Comparison of ENCODE assay signal across 23 cellular contexts in the genomic region with DNA sequence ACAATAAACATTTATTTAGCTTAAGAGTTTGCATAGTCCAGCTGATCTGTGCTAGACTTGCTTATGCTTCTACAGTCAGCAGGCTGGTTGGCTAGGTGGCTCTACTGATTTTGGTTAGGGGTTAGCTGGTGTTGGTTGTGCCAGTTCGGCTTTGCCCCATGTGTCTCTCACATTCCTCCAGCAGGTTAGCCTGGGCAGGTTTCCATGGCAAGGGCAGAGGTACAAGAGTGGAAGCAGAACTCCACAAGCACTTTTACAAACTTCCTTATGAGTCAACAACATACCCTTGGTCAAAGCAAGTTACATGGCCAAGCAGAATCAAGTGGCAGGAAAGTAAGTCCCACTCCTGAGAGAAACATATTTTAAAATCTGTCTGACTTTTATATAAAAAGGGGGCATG.
"Had no signal": no experiment of that assay in that cellular context is flagged by ENCODE, and none has a peak within 500 bp of the region (broad histone marks: within the 10 kb centered on the region; RNA-seq: fewer than 3 reads in every experiment).

No MANE protein-coding gene starts in this region.

- H3K27me3 ChIP-seq: ovary, thyroid gland had no signal

- H3K4me1 ChIP-seq: left ventricle myocardium inferior, psoas muscle, thyroid gland had no signal

- H3K36me3 ChIP-seq: ovary had no signal

- H3K27ac Mint-ChIP-seq: activated CD4-positive, alpha-beta memory T cell treated with anti-CD3 and anti-CD28 coated beads, Interleukin-2, amount 10 ng/mL, durations not matched to agents 7 days and 5 days; activated CD4-positive, alpha-beta T cell treated with anti-CD3 and anti-CD28 coated beads, Interleukin-2, amount 10 ng/mL, durations not matched to agents 24 days and 14 days; activated naive CD4-positive, alpha-beta T cell treated with anti-CD3 and anti-CD28 coated beads, Interleukin-2, amount 50 U/mL, for 72 hours; activated T-helper 1 cell treated with anti-CD3 and anti-CD28 coated beads, Interleukin-12 subunit alpha, Interleukin-12 subunit beta, Interleukin-2, Interleukin-4 antibody, amounts not matched to agents 30 ng/mL and 10 ng/mL and 1 ng/mL, durations not matched to agents 14 hours and 24 hours and 36 hours; brain; dendritic cell treated with granulocyte-macrophage colony-stimulating factor and Interleukin-4, amounts not matched to agents 40 ng/mL and 50 ng/mL, for 4 days; natural killer cell treated with Interleukin-12 subunit alpha and Interleukin-12 subunit beta and Interleukin-15 and Interleukin-18, amount 100 ng/mL, for 72 hours; stimulated activated naive CD8-positive, alpha-beta T cell treated with anti-CD3 and anti-CD28 coated beads, Interleukin-15, Interleukin-2, amounts not matched to agents 100 ng/mL and 50 ng/mL, for 24 hours had no signal

- H3K27ac ChIP-seq: left ventricle myocardium inferior, ovary, psoas muscle, thyroid gland had no signal

- H3K4me1 Mint-ChIP-seq: activated CD4-positive, alpha-beta memory T cell treated with anti-CD3 and anti-CD28 coated beads, Interleukin-2, amount 10 ng/mL, durations not matched to agents 7 days and 5 days; activated CD4-positive, alpha-beta T cell treated with anti-CD3 and anti-CD28 coated beads, Interleukin-2, amount 10 ng/mL, durations not matched to agents 24 days and 14 days; brain had no signal

- H3K4me3 ChIP-seq: left ventricle myocardium inferior, ovary, psoas muscle, thyroid gland had no signal

- H3K9me3 Mint-ChIP-seq: activated CD4-positive, alpha-beta memory T cell treated with anti-CD3 and anti-CD28 coated beads, Interleukin-2, amount 10 ng/mL, durations not matched to agents 7 days and 5 days; activated CD4-positive, alpha-beta T cell treated with anti-CD3 and anti-CD28 coated beads, Interleukin-2, amount 10 ng/mL, durations not matched to agents 24 days and 14 days; activated T-helper 1 cell treated with anti-CD3 and anti-CD28 coated beads, Interleukin-12 subunit alpha, Interleukin-12 subunit beta, Interleukin-2, Interleukin-4 antibody, amounts not matched to agents 30 ng/mL and 10 ng/mL and 1 ng/mL, durations not matched to agents 14 hours and 24 hours and 36 hours; dendritic cell treated with granulocyte-macrophage colony-stimulating factor and Interleukin-4, amounts not matched to agents 40 ng/mL and 50 ng/mL, for 4 days; natural killer cell treated with Interleukin-12 subunit alpha and Interleukin-12 subunit beta and Interleukin-15 and Interleukin-18, amount 100 ng/mL, for 72 hours; stimulated activated naive CD8-positive, alpha-beta T cell treated with anti-CD3 and anti-CD28 coated beads, Interleukin-15, Interleukin-2, amounts not matched to agents 100 ng/mL and 50 ng/mL, for 24 hours had no signal

- H3K36me3 Mint-ChIP-seq: activated naive CD4-positive, alpha-beta T cell treated with anti-CD3 and anti-CD28 coated beads, Interleukin-2, amount 50 U/mL, for 72 hours had no signal

- H3K9me3 ChIP-seq: left ventricle myocardium inferior, ovary, psoas muscle, thyroid gland had no signal

- DNase-seq: activated CD4-positive, alpha-beta memory T cell treated with anti-CD3 and anti-CD28 coated beads, Interleukin-2, amount 10 ng/mL, durations not matched to agents 7 days and 5 days; activated CD4-positive, alpha-beta T cell treated with anti-CD3 and anti-CD28 coated beads, Interleukin-2, amount 10 ng/mL, durations not matched to agents 24 days and 14 days; activated gamma-delta T cell treated with Interleukin-2 at 50 U/mL for 16 hours; aorta; caudate nucleus; effector CD4-positive, alpha-beta T cell; foreskin melanocyte; kidney; left ventricle myocardium inferior; midbrain; ovary; psoas muscle; right cardiac atrium; stimulated activated CD4-positive, alpha-beta T cell treated with anti-CD3 and anti-CD28 coated beads, Interleukin-12 subunit alpha, Interleukin-12 subunit beta, amount 100 ng/mL, for 4 hours; stimulated activated CD4-positive, alpha-beta T cell treated with anti-CD3 and anti-CD28 coated beads, Interleukin-4, amount 100 ng/mL, for 4 hours; substantia nigra; thyroid gland had no signal

- ATAC-seq: activated naive CD4-positive, alpha-beta T cell treated with anti-CD3 and anti-CD28 coated beads, Interleukin-2, amount 50 U/mL, for 72 hours; natural killer cell treated with Interleukin-12 subunit alpha and Interleukin-12 subunit beta and Interleukin-15 and Interleukin-18, amount 100 ng/mL, for 72 hours; psoas muscle; right cardiac atrium had no signal

- H3K4me3 Mint-ChIP-seq: activated CD4-positive, alpha-beta memory T cell treated with anti-CD3 and anti-CD28 coated beads, Interleukin-2, amount 10 ng/mL, durations not matched to agents 7 days and 5 days; activated CD4-positive, alpha-beta T cell treated with anti-CD3 and anti-CD28 coated beads, Interleukin-2, amount 10 ng/mL, durations not matched to agents 24 days and 14 days; activated T-helper 1 cell treated with anti-CD3 and anti-CD28 coated beads, Interleukin-12 subunit alpha, Interleukin-12 subunit beta, Interleukin-2, Interleukin-4 antibody, amounts not matched to agents 30 ng/mL and 10 ng/mL and 1 ng/mL, durations not matched to agents 14 hours and 24 hours and 36 hours; brain; dendritic cell treated with granulocyte-macrophage colony-stimulating factor and Interleukin-4, amounts not matched to agents 40 ng/mL and 50 ng/mL, for 4 days; natural killer cell treated with Interleukin-12 subunit alpha and Interleukin-12 subunit beta and Interleukin-15 and Interleukin-18, amount 100 ng/mL, for 72 hours; stimulated activated naive CD8-positive, alpha-beta T cell treated with anti-CD3 and anti-CD28 coated beads, Interleukin-15, Interleukin-2, amounts not matched to agents 100 ng/mL and 50 ng/mL, for 24 hours had no signal

- H3K27me3 Mint-ChIP-seq: activated CD4-positive, alpha-beta memory T cell treated with anti-CD3 and anti-CD28 coated beads, Interleukin-2, amount 10 ng/mL, durations not matched to agents 7 days and 5 days; activated CD4-positive, alpha-beta T cell treated with anti-CD3 and anti-CD28 coated beads, Interleukin-2, amount 10 ng/mL, durations not matched to agents 24 days and 14 days; brain; dendritic cell treated with granulocyte-macrophage colony-stimulating factor and Interleukin-4, amounts not matched to agents 40 ng/mL and 50 ng/mL, for 4 days; natural killer cell treated with Interleukin-12 subunit alpha and Interleukin-12 subunit beta and Interleukin-15 and Interleukin-18, amount 100 ng/mL, for 72 hours; stimulated activated naive CD8-positive, alpha-beta T cell treated with anti-CD3 and anti-CD28 coated beads, Interleukin-15, Interleukin-2, amounts not matched to agents 100 ng/mL and 50 ng/mL, for 24 hours had no signal
